14 cellular contexts compared by ENCODE assay signal in genomic region chr1:232963366-232963765, GRCh38. TPM values are rescaled to one million over a fixed set of nuclear protein-coding genes. Genes with fewer than 3 reads are reported as not detected.
A peak's percentile ranks its signal among the peaks of the same experiment; 100 is the strongest.
DNase-seq lines count a peak whose midpoint lies in the region; ATAC-seq and TF ChIP-seq lines count a peak whose summit lies in the region.
"Had no signal": no experiment of that assay in that cellular context is flagged by ENCODE, and none has a peak within 500 bp of the region (broad histone marks: within the 10 kb centered on the region; RNA-seq: fewer than 3 reads in every experiment).

No MANE protein-coding gene starts in this region.

- intact Hi-C loops in breast epithelium (cut with DNase I; ENCODE audit: low total_unique reads), result no loop called here
- intact Hi-C loops in transverse colon (cut with DNase I; ENCODE audit: low total_unique reads), result no loop called here

- POLR2A ChIA-PET in activated CD4-positive, alpha-beta T cell treated with anti-CD3 and anti-CD28 coated beads, Interleukin-2, amount 10 ng/mL, durations not matched to agents 7 days and 5 days (lab: Charles Lee), result no interaction called here

- H3K36me3 ChIP-seq in breast epithelium, result no peaks in the 10 kb centered on the region
- peaks cover 0 to 14% (median 0%) of the 10 kb centered on the region in 4 donors for H3K36me3 ChIP-seq in transverse colon

- no peak overlapping the region for H3K4me3 Mint-ChIP-seq in activated CD4-positive, alpha-beta T cell treated with anti-CD3 and anti-CD28 coated beads, Interleukin-2, amount 10 ng/mL, durations not matched to agents 7 days and 5 days
- H3K4me3 Mint-ChIP-seq: natural killer cell treated with Interleukin-12 subunit alpha and Interleukin-12 subunit beta and Interleukin-15 and Interleukin-18, amount 100 ng/mL, for 72 hours; stimulated activated naive CD8-positive, alpha-beta T cell treated with anti-CD3 and anti-CD28 coated beads, Interleukin-15, Interleukin-2, amounts not matched to agents 100 ng/mL and 50 ng/mL, for 24 hours had no signal

- H3K27ac ChIP-seq in breast epithelium (peak overlapping the region; percentile 23 to 36), transverse colon (peak overlapping the region in 3 of 4 donors; percentile 25 to 31 (median 31))
- H3K27ac ChIP-seq: Peyer's patch had no signal

- 37 to 60% methylated on average over 7 of the region's 7 CpGs for WGBS in transverse colon (ENCODE audit: low coverage in 1 of 2), 2 donors

- TF ChIP-seq CTCF in breast epithelium (IDR thresholded peaks at IDR 0.05) (no peak), transverse colon (IDR thresholded peaks at IDR 0.05) (no peak)

- CTCF ChIA-PET in activated CD4-positive, alpha-beta T cell treated with anti-CD3 and anti-CD28 coated beads, Interleukin-2, amount 10 ng/mL, durations not matched to agents 7 days and 5 days (lab: Charles Lee), result no interaction called here

- in situ Hi-C loops in transverse colon (cut with MboI; ENCODE audit: low pct_ligation_motif_present in 1 of 4, low pct_unique_long_range_greater_than_20kb in 1 of 4, low sequenced_read_pairs in 3 of 4), result loop anchor here in 2 of 4 donors (25.0 kb wide), 1 partner anchor 326 kb away; the partner anchor contains the start of gene SIPA1L2 (in 2 of the 2)

- no peak overlapping the region for H3K4me3 ChIP-seq in breast epithelium
- no peak overlapping the region for H3K4me3 ChIP-seq in transverse colon
- H3K4me3 ChIP-seq: Peyer's patch had no signal

- no peak for TF ChIP-seq POLR2A in breast epithelium (IDR thresholded peaks at IDR 0.05)
- TF ChIP-seq POLR2A in transverse colon (IDR thresholded peaks at IDR 0.05), result no peak

- TF ChIP-seq EP300 in transverse colon (IDR thresholded peaks at IDR 0.05; ENCODE audit: low read depth), result no peak

- H3K9me3 Mint-ChIP-seq in activated CD4-positive, alpha-beta T cell treated with anti-CD3 and anti-CD28 coated beads, Interleukin-2, amount 10 ng/mL, durations not matched to agents 7 days and 5 days, result peaks cover 7% of the 10 kb centered on the region

- no peaks in the 10 kb centered on the region for H3K27me3 Mint-ChIP-seq in activated CD4-positive, alpha-beta T cell treated with anti-CD3 and anti-CD28 coated beads, Interleukin-2, amount 10 ng/mL, durations not matched to agents 7 days and 5 days
- H3K27me3 Mint-ChIP-seq: natural killer cell treated with Interleukin-12 subunit alpha and Interleukin-12 subunit beta and Interleukin-15 and Interleukin-18, amount 100 ng/mL, for 72 hours; stimulated activated naive CD8-positive, alpha-beta T cell treated with anti-CD3 and anti-CD28 coated beads, Interleukin-15, Interleukin-2, amounts not matched to agents 100 ng/mL and 50 ng/mL, for 24 hours had no signal

- no peaks in the 10 kb centered on the region for H3K27me3 ChIP-seq in breast epithelium
- H3K27me3 ChIP-seq in transverse colon, result no peaks in the 10 kb centered on the region
- H3K27me3 ChIP-seq: Peyer's patch had no signal

- no peaks in the 10 kb centered on the region for H3K4me1 ChIP-seq in breast epithelium
- peaks cover 0 to 32% (median 8%) of the 10 kb centered on the region in 4 donors for H3K4me1 ChIP-seq in transverse colon
- H3K4me1 ChIP-seq: Peyer's patch had no signal

- H3K4me1 Mint-ChIP-seq in activated CD4-positive, alpha-beta T cell treated with anti-CD3 and anti-CD28 coated beads, Interleukin-2, amount 10 ng/mL, durations not matched to agents 7 days and 5 days, result peaks cover 33% of the 10 kb centered on the region

- H3K36me3 Mint-ChIP-seq in activated CD4-positive, alpha-beta T cell treated with anti-CD3 and anti-CD28 coated beads, Interleukin-2, amount 10 ng/mL, durations not matched to agents 7 days and 5 days (ENCODE audit: low read depth), result peaks cover 56% of the 10 kb centered on the region

- peak; percentile 25 for ATAC-seq in left lobe of liver
- ATAC-seq: activated CD4-positive, CD25-positive, alpha-beta regulatory T cell treated with anti-CD3 and anti-CD28 coated beads, Interleukin-2, amount 50 U/mL, for 24 hours; natural killer cell treated with Interleukin-12 subunit alpha and Interleukin-12 subunit beta and Interleukin-15 and Interleukin-18, amount 100 ng/mL, for 72 hours had no signal

- peak; percentile 58 for DNase-seq in M059J (ENCODE audit: low read depth)
- DNase-seq in breast epithelium (ENCODE audit: low spot score in 2 of 2), result no peak
- DNase-seq in left lobe of liver (ENCODE audit: low spot score), result no peak
- DNase-seq in transverse colon, result no peak
- no peak for DNase-seq in stimulated activated naive CD4-positive, alpha-beta T cell treated with Interleukin-2 at 50 U/mL for 16 hours (lab: John Stamatoyannopoulos, UW)
- no peak for DNase-seq in activated CD4-positive, alpha-beta T cell treated with anti-CD3 and anti-CD28 coated beads, Interleukin-2, amount 10 ng/mL, durations not matched to agents 7 days and 5 days
- DNase-seq in activated CD8-positive, alpha-beta memory T cell treated with anti-CD3 and anti-CD28 coated beads, Interleukin-2, amount 50 U/mL, for 4 hours, result no peak
- DNase-seq: activated gamma-delta T cell; effector CD4-positive, alpha-beta T cell; Peyer's patch; stimulated activated CD4-positive, alpha-beta T cell treated with anti-CD3 and anti-CD28 coated beads, Interleukin-1b, Interleukin-23, amount 100 ng/mL, for 48 hours had no signal

- H3K9me3 ChIP-seq in breast epithelium, result peaks cover 2% of the 10 kb centered on the region in 2 donors
- peaks cover 2 to 3% of the 10 kb centered on the region in 2 donors for H3K9me3 ChIP-seq in transverse colon
- H3K9me3 ChIP-seq: Peyer's patch had no signal

- no peak overlapping the region for H3K27ac Mint-ChIP-seq in activated CD4-positive, alpha-beta T cell treated with anti-CD3 and anti-CD28 coated beads, Interleukin-2, amount 10 ng/mL, durations not matched to agents 7 days and 5 days
- H3K27ac Mint-ChIP-seq: natural killer cell treated with Interleukin-12 subunit alpha and Interleukin-12 subunit beta and Interleukin-15 and Interleukin-18, amount 100 ng/mL, for 72 hours; stimulated activated naive CD8-positive, alpha-beta T cell treated with anti-CD3 and anti-CD28 coated beads, Interleukin-15, Interleukin-2, amounts not matched to agents 100 ng/mL and 50 ng/mL, for 24 hours had no signal

RNA-seq across cellular contexts. Expression of gene NTPCR, which starts 13.0 kb away (rescaled TPM):
- 67.2 and 92.3 TPM in 2 replicates for total RNA-seq in M059J (2014; rRNA removed; shearing (Covaris generic))
- total RNA-seq in breast epithelium, result 10 to 100 TPM; 27.2 to 40.1 (median 28.8) TPM
- total RNA-seq in left lobe of liver, result 18.5 TPM
- 10 to 100 TPM; 13.5 to 53.3 (median 37.2) TPM for total RNA-seq in transverse colon
- 10 to 100 TPM; 36.9 to 45.8 TPM for total RNA-seq in activated CD4-positive, alpha-beta T cell treated with anti-CD3 and anti-CD28 coated beads, Interleukin-2, amount 10 ng/mL, durations not matched to agents 7 days and 5 days
